8 cellular contexts compared by ENCODE assay signal in genomic region chr2:6909431-6910385, GRCh38. TPM values are rescaled to one million over a fixed set of nuclear protein-coding genes. Genes with fewer than 3 reads are reported as not detected.
A peak's percentile ranks its signal among the peaks of the same experiment; 100 is the strongest.
DNase-seq lines count a peak whose midpoint lies in the region; ATAC-seq and TF ChIP-seq lines count a peak whose summit lies in the region.

No MANE protein-coding gene starts in this region.

- H2BK12ac ChIP-seq in trophoblast cell (ENCODE audit: low read length), result no peak overlapping the region

- H2AFZ ChIP-seq in DND-41 (ENCODE audit: low read depth, low read length), result peak overlapping the region; percentile 6; the same call in 1 of the 2 replicates
- H2AFZ ChIP-seq in trophoblast cell (ENCODE audit: insufficient read depth, low read length, poor library complexity), result no peak overlapping the region

- WGBS in trophoblast cell (ENCODE audit: extremely low coverage, insufficient coverage, insufficient read length), result 100% methylated on average over 2 of the region's 8 CpGs

- no peak overlapping the region for H4K12ac ChIP-seq in trophoblast cell (ENCODE audit: low read depth, low read length)

- no peak overlapping the region for H3K23ac ChIP-seq in trophoblast cell (ENCODE audit: low read length)

- H2BK5ac ChIP-seq in trophoblast cell (ENCODE audit: low read depth, low read length, poor library complexity), result no peak overlapping the region

- H4K91ac ChIP-seq in trophoblast cell (ENCODE audit: low read depth, low read length), result no peak overlapping the region

- H3K4me3 ChIP-seq in DND-41 (ENCODE audit: low read depth in 1 of 2, low read length in 2 of 2), result peak overlapping the region in 1 of 2 experiments; percentile 38; a peak in 2 of 4 replicates
- H3K4me3 ChIP-seq in trophoblast cell (ENCODE audit: low read depth, low read length), result no peak overlapping the region

- H3K9ac ChIP-seq in DND-41 (ENCODE audit: low read depth, low read length) (peak overlapping the region; percentile 51), trophoblast cell (ENCODE audit: low read length) (no peak overlapping the region)

- no peaks in the 10 kb centered on the region for H3K79me1 ChIP-seq in trophoblast cell (ENCODE audit: low read length)

- no peak overlapping the region for H2AK5ac ChIP-seq in trophoblast cell (ENCODE audit: low read length)

- H3K27me3 ChIP-seq in DND-41 (ENCODE audit: insufficient read depth, low read length, poor library complexity) (no peaks in the 10 kb centered on the region), trophoblast cell (ENCODE audit: insufficient read depth, low read length) (no peaks in the 10 kb centered on the region)

- TF ChIP-seq CTCF in DND-41 (IDR thresholded peaks at IDR 0.05; ENCODE audit: borderline replicate concordance, extremely low read depth, low read length, poor library complexity, severe bottlenecking), result peak; percentile 6

- H3K9me3 ChIP-seq in DND-41 (ENCODE audit: insufficient read depth, low read length, severe bottlenecking) (no peaks in the 10 kb centered on the region), trophoblast cell (ENCODE audit: insufficient read depth, low read depth, low read length) (no peaks in the 10 kb centered on the region)

- ATAC-seq in DND-41 (ENCODE audit: insufficient read depth, low read depth) (peak; percentile 88), GM19455 (IDR thresholded peaks at IDR 0.05; ENCODE audit: unreplicated experiment) (peak; percentile 100), HG03439 (IDR thresholded peaks at IDR 0.05; ENCODE audit: unreplicated experiment) (peak; percentile 97)

- DNase-seq in DND-41 (peak; percentile 75), H4 (ENCODE audit: low spot score) (no peak), amniotic stem cell (lab: John Stamatoyannopoulos, UW) (no peak), NCI-H1417 (lab: John Stamatoyannopoulos, UW) (no peak), trophoblast cell (no peak)
- DNase-seq in activated T-cell treated with anti-CD3 and anti-CD28 coated beads, Interleukin-2, amount 50 U/mL, for 48 hours, result peak; percentile 52 to 54

- H3K4me1 ChIP-seq in DND-41 (ENCODE audit: insufficient read depth, low read length), result peaks cover 65% of the 10 kb centered on the region
- no peaks in the 10 kb centered on the region for H3K4me1 ChIP-seq in trophoblast cell (ENCODE audit: control insufficient read depth in 1 of 2, insufficient read depth in 2 of 2, low read length in 2 of 2)

- H4K20me1 ChIP-seq in DND-41 (ENCODE audit: insufficient read depth, low read length), result no peaks in the 10 kb centered on the region

- peak overlapping the region; percentile 93 for H3K27ac ChIP-seq in DND-41 (ENCODE audit: low read length)
- no peak overlapping the region for H3K27ac ChIP-seq in trophoblast cell (ENCODE audit: low read depth, low read length)

- H3K4me2 ChIP-seq in DND-41 (ENCODE audit: insufficient read depth, low read length) (peak overlapping the region; percentile 61), trophoblast cell (ENCODE audit: low read length) (no peak overlapping the region)

- no peak overlapping the region for H2BK120ac ChIP-seq in trophoblast cell (ENCODE audit: insufficient read depth, low read length, poor library complexity)

- H3K36me3 ChIP-seq in DND-41 (ENCODE audit: insufficient read depth, low read length) (peaks cover 35% of the 10 kb centered on the region), trophoblast cell (ENCODE audit: control insufficient read depth in 1 of 2, insufficient read depth in 2 of 2, low read length in 2 of 2) (no peaks in the 10 kb centered on the region)

- H3K18ac ChIP-seq in trophoblast cell (ENCODE audit: low read length), result no peak overlapping the region

- no peak overlapping the region for H4K8ac ChIP-seq in trophoblast cell (ENCODE audit: low read depth, low read length)

- H3K79me2 ChIP-seq in DND-41 (ENCODE audit: insufficient read depth, low read length) (peaks cover 34% of the 10 kb centered on the region), trophoblast cell (ENCODE audit: control insufficient read depth, insufficient read depth, low read length, poor library complexity) (no peaks in the 10 kb centered on the region)

- H3K14ac ChIP-seq in trophoblast cell (ENCODE audit: low read length), result no peak overlapping the region

- no peak overlapping the region for H3K4ac ChIP-seq in trophoblast cell (ENCODE audit: low read depth, low read length)

RNA-seq across cellular contexts. Expression of gene RNF144A, which starts 7.5 kb away (rescaled TPM):
- total RNA-seq in H4 (2014; rRNA removed; shearing (Covaris generic)), result 6.5 and 8.3 TPM in 2 replicates
- polyA plus RNA-seq in trophoblast cell (2013), result 9.2 and 9.3 TPM in 2 replicates

RNA-seq across cellular contexts. Expression of gene RSAD2, which starts 32.1 kb away (rescaled TPM):
- 1.2 and 1.7 TPM in 2 replicates for total RNA-seq in H4 (2014; rRNA removed; shearing (Covaris generic))
- 0.51 and 0.55 TPM in 2 replicates for polyA plus RNA-seq in trophoblast cell (2013)

RNA-seq across cellular contexts. Expression of gene CMPK2, which starts 44.0 kb away (rescaled TPM):
- 3.4 and 4.8 TPM in 2 replicates for total RNA-seq in H4 (2014; rRNA removed; shearing (Covaris generic))
- 2.1 and 2.2 TPM in 2 replicates for polyA plus RNA-seq in trophoblast cell (2013)

Comparison
In these comparisons a context has a peak if more than half of its experiments do, and no peak if none do; other contexts are left out.
1. DNase-seq: peak in DND-41 (single experiment) and activated T-cell treated with anti-CD3 and anti-CD28 coated beads, Interleukin-2, amount 50 U/mL, for 48 hours (2 of 2); none in H4 (single experiment), amniotic stem cell (single experiment), NCI-H1417 (0 of 3) and trophoblast cell (0 of 2).
2. Peak in every context shown above with its lines, with median percentiles within 50 percentile points of each other: ATAC-seq.